12 cellular contexts compared by ENCODE assay signal in the genomic region with DNA sequence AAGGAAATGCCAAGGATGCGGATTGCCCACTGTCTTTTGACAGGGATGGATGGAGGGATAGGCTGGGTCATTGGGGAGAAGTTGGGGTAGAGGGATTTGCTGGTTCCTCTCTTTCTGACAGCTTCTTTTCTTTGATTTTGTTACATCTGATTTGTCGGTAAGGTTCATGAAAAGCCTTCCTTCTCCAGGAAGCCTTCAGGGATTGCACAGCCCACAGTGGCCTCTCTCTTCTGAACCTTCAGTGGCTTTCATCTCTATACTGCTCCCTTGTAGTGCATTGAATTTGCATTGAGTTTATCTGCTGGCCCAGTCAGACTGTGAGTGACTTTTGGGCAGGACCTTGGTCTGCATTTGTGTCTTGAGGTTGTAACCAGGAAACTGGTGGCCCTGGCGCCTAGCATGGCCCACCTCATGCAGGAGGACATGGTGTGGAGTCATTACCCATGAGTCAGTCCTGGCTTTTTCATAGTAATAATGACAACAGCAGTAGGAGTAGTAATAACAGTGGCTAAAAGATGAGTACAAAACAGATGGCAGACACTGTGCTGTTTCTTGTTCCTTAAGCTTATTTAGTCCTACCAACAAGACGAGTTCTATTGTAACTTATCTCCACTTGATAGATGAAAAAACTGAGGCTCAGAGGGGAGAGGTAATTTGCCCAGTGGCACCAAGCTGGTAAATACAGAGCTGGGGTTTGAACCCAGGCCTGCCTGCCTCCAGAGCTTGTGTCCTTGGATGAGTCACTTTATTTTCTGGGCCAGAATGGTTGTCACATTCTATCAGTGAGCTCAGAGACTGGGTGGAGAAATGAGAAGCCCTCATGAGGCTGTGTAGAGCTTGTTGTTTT. TPM values are rescaled to one million over a fixed set of nuclear protein-coding genes. Genes with fewer than 3 reads are reported as not detected.
DNase-seq lines count a peak whose midpoint lies in the region; ATAC-seq and TF ChIP-seq lines count a peak whose summit lies in the region.
"Had no signal": no experiment of that assay in that cellular context is flagged by ENCODE, and none has a peak within 500 bp of the region (broad histone marks: within the 10 kb centered on the region; RNA-seq: fewer than 3 reads in every experiment).

No MANE protein-coding gene starts in this region.

- in situ Hi-C loops in Caki2 (cut with HindIII; ENCODE audit: low pct_unique_long_range_greater_than_20kb, low sequenced_read_pairs) = no loop called here

- no peaks in the 10 kb centered on the region for H3K36me3 Mint-ChIP-seq in GM23338 (ENCODE audit: low read depth)

- H3K9me3 Mint-ChIP-seq in GM23338 = no peaks in the 10 kb centered on the region

- no peaks in the 10 kb centered on the region for H3K9me2 ChIP-seq in GM23338 (ENCODE audit: insufficient read depth)

- 0 out of 2 replicates have a peak, but pooled peaks cover 3% of the 10 kb centered on the region for H3K79me2 ChIP-seq in GM23338 (replicated peaks; ENCODE audit: insufficient read depth)

- no peak for TF ChIP-seq CTCF in coronary artery (IDR thresholded peaks at IDR 0.05)
- TF ChIP-seq CTCF in omental fat pad (IDR thresholded peaks at IDR 0.05) = no peak
- TF ChIP-seq CTCF in GM23338 (conservative IDR thresholded peaks at IDR 0.05; ENCODE audit: low read depth in 2 of 2) = no peak

- peak; percentile 16 for ATAC-seq in omental fat pad (ENCODE audit: low FRiP score)
- no peak for ATAC-seq in GM23338
- no peak for ATAC-seq in HG02763 (IDR thresholded peaks at IDR 0.05; ENCODE audit: unreplicated experiment)
- no peak for ATAC-seq in HG02798 (IDR thresholded peaks at IDR 0.05; ENCODE audit: poor library complexity, unreplicated experiment)

- DNase-seq in Caki2 (ENCODE audit: low read depth) (peak; percentile 75), LHCN-M2 (ENCODE audit: low read depth) (peak; percentile 45), coronary artery (ENCODE audit: low spot score) (no peak), omental fat pad (ENCODE audit: low spot score) (no peak), GM23338 (ENCODE audit: low spot score) (no peak), epidermal melanocyte (ENCODE audit: insufficient read length, low spot score) (no peak)
- DNase-seq: NCI-H2081, SHP77 treated with DMSO at 0.1 percent for 48 hours had no signal

- peaks cover 4% of the 10 kb centered on the region for H3K27me3 Mint-ChIP-seq in GM23338 (ENCODE audit: insufficient read depth, low read depth, poor library complexity)

- H3K4me3 ChIP-seq in coronary artery (peak overlapping the region; percentile 64), GM23338 (no peak overlapping the region)
- H3K4me3 ChIP-seq: lung had no signal

- no peaks in the 10 kb centered on the region for H3K36me3 ChIP-seq in GM23338 (ENCODE audit: insufficient read depth)

- H3K27ac Mint-ChIP-seq in GM23338 = no peak overlapping the region

- 0 out of 2 replicates have a peak, but pooled peaks cover 3% of the 10 kb centered on the region for H3F3A ChIP-seq in GM23338 (replicated peaks; ENCODE audit: low read depth)

- no peaks in the 10 kb centered on the region for H3K27me3 ChIP-seq in GM23338 (ENCODE audit: insufficient read depth)

- no peak overlapping the region for H3K4me2 ChIP-seq in GM23338

- H3K27ac ChIP-seq in coronary artery (peak overlapping the region; percentile 82 to 91), GM23338 (ENCODE audit: low read depth) (no peak overlapping the region)
- H3K27ac ChIP-seq: HL-60 had no signal

- peaks cover 16% of the 10 kb centered on the region for H3K4me1 ChIP-seq in GM23338 (ENCODE audit: insufficient read depth)

- no peak overlapping the region for H2AFZ ChIP-seq in GM23338

- H4K20me1 ChIP-seq in GM23338 (replicated peaks; ENCODE audit: insufficient read depth) = no peaks in the 10 kb centered on the region

- H3K4me1 Mint-ChIP-seq in GM23338 = peaks cover 27% of the 10 kb centered on the region

- no peak overlapping the region for H3K4me3 Mint-ChIP-seq in GM23338

TF ChIP-seq in GM23338, 12 proteins besides CTCF, POLR2A, EP300 and RAD21:
- TF ChIP-seq EZH2 (IDR thresholded peaks at IDR 0.05; ENCODE audit: low read depth, unreplicated experiment) (no peak), CREB1 (CRISPR knock-in tag; IDR thresholded peaks at IDR 0.05; ENCODE audit: low read depth) (no peak)

RNA-seq across cellular contexts. Expression of a gene that starts 28.4 kb away (rescaled TPM):
- 53.7 and 64.5 TPM in 2 replicates for total RNA-seq in Caki2 (2014; rRNA removed; shearing (Covaris generic); ENCODE audit: low replicate concordance)
- total RNA-seq in LHCN-M2 (2014; rRNA removed) (2.4 and 3.3 TPM in 2 replicates), omental fat pad (10 to 100 TPM; 15.6 to 44.9 (median 23.8) TPM)
- 1.5 TPM for polyA plus RNA-seq in LHCN-M2 (2012)
- 11.9 and 15.7 TPM in 2 replicates for total RNA-seq in GM23338 (2014; rRNA removed; shearing (Covaris generic))
- 1.6 and 2.1 TPM in 2 replicates for polyA plus RNA-seq in GM23338 (2016; fragmentation: Nextera tagmentation; extraction: Ambion mirVana)

Comparison
In these comparisons a context has a peak if more than half of its experiments do, and no peak if none do; other contexts are left out.
1. DNase-seq: peak in Caki2 (single experiment) and LHCN-M2 (single experiment); none in coronary artery (single experiment), omental fat pad (single experiment), GM23338 (single experiment) and epidermal melanocyte (single experiment).